ENCODE assay signal across 9 cellular contexts in the genomic region with DNA sequence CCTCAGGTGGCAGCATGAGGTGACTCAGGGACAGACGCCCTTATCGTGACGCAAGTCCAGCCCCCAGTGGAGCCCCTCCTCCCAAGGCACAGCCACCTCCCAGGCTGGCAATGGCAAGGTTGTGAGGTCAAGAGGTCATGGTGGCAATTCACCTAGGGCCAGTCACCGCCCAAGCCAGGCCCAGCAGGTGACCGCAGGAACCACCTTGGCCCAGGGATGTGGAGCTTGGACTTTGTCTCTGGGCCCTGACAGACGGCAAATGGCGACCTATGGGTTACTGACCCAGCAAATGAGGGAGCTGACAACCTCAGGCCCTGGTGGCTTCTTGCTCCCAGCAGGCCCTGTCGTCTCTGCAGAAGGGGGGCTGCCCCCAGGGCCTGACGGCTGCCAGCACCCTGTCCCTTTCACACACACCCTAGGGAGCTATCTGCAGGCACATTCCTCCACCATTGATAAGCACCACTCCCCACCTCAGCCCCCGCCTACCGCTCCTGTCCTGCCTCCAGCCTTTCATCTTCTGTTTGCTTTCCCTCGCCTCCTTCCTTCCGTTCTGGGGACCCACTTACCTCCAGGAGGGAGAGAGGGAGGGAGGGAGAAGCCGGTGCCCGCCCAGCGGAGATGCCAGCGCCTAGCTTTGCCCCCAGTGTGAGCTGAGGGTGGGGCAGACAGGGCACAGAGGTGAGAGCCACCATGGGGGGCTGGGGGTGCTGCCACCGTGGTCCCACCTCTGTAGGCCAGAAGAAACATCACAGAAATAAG. TPM values are rescaled to one million over a fixed set of nuclear protein-coding genes. Genes with fewer than 3 reads are reported as not detected.
A peak's percentile ranks its signal among the peaks of the same experiment; 100 is the strongest.
DNase-seq lines count a peak whose midpoint lies in the region; ATAC-seq and TF ChIP-seq lines count a peak whose summit lies in the region.
"Had no signal": no experiment of that assay in that cellular context is flagged by ENCODE, and none has a peak within 500 bp of the region (broad histone marks: within the 10 kb centered on the region; RNA-seq: fewer than 3 reads in every experiment).

No MANE protein-coding gene starts in this region.

- no peak overlapping the region for H3K4me3 ChIP-seq in H7 (ENCODE audit: insufficient read depth, low read depth, low read length)
- no peak overlapping the region for H3K4me3 ChIP-seq in RWPE2 (ENCODE audit: severe bottlenecking)
- peak overlapping the region in 1 of 12 donors; percentile 14 for H3K4me3 ChIP-seq in heart left ventricle
- H3K4me3 ChIP-seq in skeletal muscle satellite cell (ENCODE audit: low read length) = no peak overlapping the region

- WGBS in heart left ventricle, 4 donors = 42 to 62% (median 47%) methylated on average over 14 to 18 of the region's 18 CpGs

- no peak for TF ChIP-seq POLR2A in heart left ventricle (IDR thresholded peaks at IDR 0.05)

- peaks cover 88% of the 10 kb centered on the region for H3K4me1 ChIP-seq in RWPE2 (ENCODE audit: insufficient read depth, poor library complexity, severe bottlenecking)
- H3K4me1 ChIP-seq in heart left ventricle = peaks cover 31 to 96% (median 86%) of the 10 kb centered on the region in 12 donors
- H3K4me1 ChIP-seq in skeletal muscle satellite cell (ENCODE audit: control insufficient read depth, insufficient read depth, low read length) = peaks cover 92% of the 10 kb centered on the region

- peaks cover 14% of the 10 kb centered on the region for H3K36me3 ChIP-seq in H7 (replicated peaks; ENCODE audit: control insufficient read depth, insufficient read depth, low read length)
- H3K36me3 ChIP-seq in RWPE2 (ENCODE audit: low read depth) = peaks cover 95% of the 10 kb centered on the region
- H3K36me3 ChIP-seq in heart left ventricle = peaks cover 5 to 44% (median 17%) of the 10 kb centered on the region in 9 donors
- peaks cover 83% of the 10 kb centered on the region for H3K36me3 ChIP-seq in skeletal muscle satellite cell (ENCODE audit: insufficient read depth, low read length)

- H3K27ac ChIP-seq in RWPE2 (ENCODE audit: poor library complexity, severe bottlenecking) (peak overlapping the region; percentile 99), heart left ventricle (peak overlapping the region; percentile 85 to 99 (median 93))

- peak; percentile 65 for DNase-seq in H7
- DNase-seq in RWPE2 (ENCODE audit: low spot score) = peak; percentile 94
- peak in 4 of 5 donors; percentile 70 to 87 (median 84) for DNase-seq in heart left ventricle
- DNase-seq in NCI-H1092 (lab: John Stamatoyannopoulos, UW) = no peak
- no peak for DNase-seq in stimulated activated CD4-positive, alpha-beta T cell treated with anti-CD3 and anti-CD28 coated beads, Interleukin-4, amount 100 ng/mL, for 1 hour
- no peak for DNase-seq in activated CD4-positive, alpha-beta T cell treated with anti-CD3 and anti-CD28 coated beads, Interleukin-2, amount 50 U/mL, for 1 hour
- DNase-seq: DMS79 treated with DMSO at 0.1 percent for 48 hours had no signal

- H3K4me2 ChIP-seq in skeletal muscle satellite cell (ENCODE audit: low read length) = no peak overlapping the region

- H3K27me3 ChIP-seq in H7 (ENCODE audit: control insufficient read depth, insufficient read depth, low read length) = no peaks in the 10 kb centered on the region
- no peaks in the 10 kb centered on the region for H3K27me3 ChIP-seq in RWPE2 (ENCODE audit: insufficient read depth, poor library complexity, severe bottlenecking)
- no peaks in the 10 kb centered on the region for H3K27me3 ChIP-seq in heart left ventricle
- H3K27me3 ChIP-seq in skeletal muscle satellite cell (ENCODE audit: control insufficient read depth, insufficient read depth, low read length) = no peaks in the 10 kb centered on the region

- peak overlapping the region; percentile 92 for H3K9ac ChIP-seq in skeletal muscle satellite cell (ENCODE audit: low read depth, low read length)

- peak; percentile 43 for ATAC-seq in RWPE2 (ENCODE audit: low read depth)
- peak; percentile 48 to 77 (median 56) for ATAC-seq in heart left ventricle
- no peak for ATAC-seq in GM21619 (IDR thresholded peaks at IDR 0.05; ENCODE audit: unreplicated experiment)

- H3K9me3 ChIP-seq in RWPE2 (ENCODE audit: severe bottlenecking) = no peaks in the 10 kb centered on the region
- H3K9me3 ChIP-seq in heart left ventricle = no peaks in the 10 kb centered on the region
- no peaks in the 10 kb centered on the region for H3K9me3 ChIP-seq in skeletal muscle satellite cell (replicated peaks; ENCODE audit: low read length)

- intact Hi-C loops in heart left ventricle (cut with DNase I) = no loop called here

- TF ChIP-seq CTCF in RWPE2 (IDR thresholded peaks at IDR 0.05; ENCODE audit: poor library complexity, severe bottlenecking) = no peak
- no peak for TF ChIP-seq CTCF in heart left ventricle (IDR thresholded peaks at IDR 0.05)

RNA-seq across cellular contexts. Expression of gene EPHA2, which starts 12.1 kb away (rescaled TPM):
- total RNA-seq in H7 (2014; rRNA removed; shearing (Covaris generic)) = 43.3 and 63.5 TPM in 2 replicates
- total RNA-seq in heart left ventricle = 10 to 100 TPM in 8 of 9 donors, 1 to 10 TPM in 1; 7.6 to 34.7 (median 14.8) TPM
- 10 to 100 TPM in 1 of 2 donors, 1 to 10 TPM in 1; 5.6 to 14.0 TPM for polyA plus RNA-seq in heart left ventricle
- total RNA-seq in skeletal muscle satellite cell (2012; rRNA removed) = 8.3 and 8.4 TPM in 2 replicates

Comparison
In these comparisons a context has a peak if more than half of its experiments do, and no peak if none do; other contexts are left out.
1. DNase-seq: peak in H7 (single experiment), RWPE2 (single experiment) and heart left ventricle (4 of 5); none in NCI-H1092 (single experiment), stimulated activated CD4-positive, alpha-beta T cell treated with anti-CD3 and anti-CD28 coated beads, Interleukin-4, amount 100 ng/mL, for 1 hour (single experiment) and activated CD4-positive, alpha-beta T cell treated with anti-CD3 and anti-CD28 coated beads, Interleukin-2, amount 50 U/mL, for 1 hour (single experiment).